29 cellular contexts compared by ENCODE assay signal in the genomic region with DNA sequence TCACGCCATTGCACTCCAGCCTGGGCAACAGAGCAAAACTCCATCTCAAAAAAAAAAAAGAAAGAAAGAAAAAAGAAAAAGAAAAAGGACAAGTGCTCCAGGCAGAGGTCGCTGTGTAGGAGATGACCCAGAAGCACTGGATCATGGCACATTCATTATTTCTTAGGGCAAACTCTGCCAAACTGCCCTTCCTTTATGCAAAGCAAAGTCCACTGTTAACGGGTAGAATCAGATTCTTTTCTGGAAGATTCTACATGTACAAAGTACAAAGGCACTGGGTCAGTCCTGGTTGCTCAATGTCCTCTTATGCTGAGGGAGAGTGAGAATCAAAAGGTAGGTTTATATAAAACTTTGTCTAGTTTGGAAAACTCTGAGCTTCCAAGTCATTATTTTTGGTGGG.
"Had no signal": no experiment of that assay in that cellular context is flagged by ENCODE, and none has a peak within 500 bp of the region (broad histone marks: within the 10 kb centered on the region; RNA-seq: fewer than 3 reads in every experiment).

No MANE protein-coding gene starts in this region.

- ATAC-seq: activated CD4-positive, CD25-positive, alpha-beta regulatory T cell treated with anti-CD3 and anti-CD28 coated beads, Interleukin-2, amount 50 U/mL, for 24 hours; activated CD8-positive, alpha-beta T cell treated with anti-CD3 and anti-CD28 coated beads for 36 hours; activated naive CD8-positive, alpha-beta T cell treated with anti-CD3 and anti-CD28 coated beads, Interleukin-2, amount 50 U/mL, for 24 hours; body of pancreas; gastroesophageal sphincter; T-helper 17 cell had no signal

- DNase-seq: activated B cell treated with CpG ODN at 0.5 μM for 24 hours; activated CD4-positive, alpha-beta T cell treated with anti-CD3 and anti-CD28 coated beads for 48 hours; activated CD4-positive, alpha-beta T cell treated with anti-CD3 and anti-CD28 coated beads, Interleukin-2, amount 50 U/mL, for 1 hour; activated CD4-positive, alpha-beta T cell treated with anti-CD3 and anti-CD28 coated beads, Interleukin-2, amount 50 U/mL, for 48 hours; activated CD8-positive, alpha-beta memory T cell treated with anti-CD3 and anti-CD28 coated beads for 24 hours; activated CD8-positive, alpha-beta T cell treated with anti-CD3 and anti-CD28 coated beads for 36 hours; activated effector memory CD4-positive, alpha-beta T cell treated with anti-CD3 and anti-CD28 coated beads, Interleukin-2, amount 50 U/mL, for 16 hours; activated naive CD4-positive, alpha-beta T cell treated with anti-CD3 and anti-CD28 coated beads for 36 hours; activated naive CD8-positive, alpha-beta T cell treated with anti-CD3 and anti-CD28 coated beads for 36 hours; activated naive CD8-positive, alpha-beta T cell treated with anti-CD3 and anti-CD28 coated beads, Interleukin-2, amount 50 U/mL, for 24 hours; activated T-cell treated with anti-CD3 and anti-CD28 coated beads, Interleukin-2, amount 50 U/mL, for 48 hours; adrenal gland; aorta; body of pancreas; central memory CD4-positive, alpha-beta T cell; effector memory CD4-positive, alpha-beta T cell; erythroblast; esophagus squamous epithelium; foreskin melanocyte; T-helper 1 cell; T-helper 17 cell; T1000; WERI-Rb-1 had no signal

- H3K4me3 ChIP-seq: adrenal gland, body of pancreas, breast epithelium, cardiac muscle cell, coronary artery, esophagus squamous epithelium, gastroesophageal sphincter had no signal

- H3K9me3 ChIP-seq: adrenal gland, body of pancreas, breast epithelium, esophagus squamous epithelium, gastroesophageal sphincter had no signal

- H3K27me3 ChIP-seq: adrenal gland, body of pancreas, breast epithelium, cardiac muscle cell, dorsolateral prefrontal cortex, esophagus squamous epithelium, gastroesophageal sphincter had no signal

- H3K36me3 ChIP-seq: adrenal gland, breast epithelium, cardiac muscle cell, esophagus squamous epithelium had no signal

- H3K27ac ChIP-seq: adrenal gland, body of pancreas, breast epithelium, cardiac muscle cell, coronary artery, esophagus squamous epithelium, gastroesophageal sphincter, WERI-Rb-1 had no signal

- H3K4me1 ChIP-seq: adrenal gland, body of pancreas, breast epithelium, esophagus squamous epithelium, gastroesophageal sphincter had no signal
